In the genomic region with DNA sequence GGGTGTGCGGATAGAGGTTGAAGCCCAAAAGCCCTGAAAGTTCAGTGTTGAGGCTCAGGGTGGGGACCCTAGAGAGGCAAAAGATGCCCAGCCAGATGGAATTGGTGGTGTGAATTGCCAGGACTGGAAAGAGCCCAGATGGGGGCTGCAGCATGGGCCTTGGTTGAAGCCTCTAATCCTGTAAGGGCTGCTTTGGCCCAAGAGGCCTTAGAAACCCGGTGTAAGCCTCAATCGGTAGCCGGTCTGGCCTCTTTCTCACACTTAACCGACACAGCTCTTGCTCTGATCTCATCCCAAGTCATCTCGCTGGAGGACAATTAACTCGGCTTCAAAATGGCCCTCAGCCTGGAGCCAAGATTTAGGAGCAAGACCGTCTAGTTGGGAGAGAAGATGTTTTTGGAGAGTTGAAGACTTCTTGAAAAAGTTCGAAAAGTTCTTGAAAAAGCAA, we compare ENCODE assay signal across 1 cellular context.
TF ChIP-seq lines count a peak whose summit lies in the region.

No MANE protein-coding gene starts in this region.

TF ChIP-seq in GM12878, 131 proteins besides CTCF, POLR2A, EP300 and RAD21 (continued from another document):
- TF ChIP-seq, protein P1, sequence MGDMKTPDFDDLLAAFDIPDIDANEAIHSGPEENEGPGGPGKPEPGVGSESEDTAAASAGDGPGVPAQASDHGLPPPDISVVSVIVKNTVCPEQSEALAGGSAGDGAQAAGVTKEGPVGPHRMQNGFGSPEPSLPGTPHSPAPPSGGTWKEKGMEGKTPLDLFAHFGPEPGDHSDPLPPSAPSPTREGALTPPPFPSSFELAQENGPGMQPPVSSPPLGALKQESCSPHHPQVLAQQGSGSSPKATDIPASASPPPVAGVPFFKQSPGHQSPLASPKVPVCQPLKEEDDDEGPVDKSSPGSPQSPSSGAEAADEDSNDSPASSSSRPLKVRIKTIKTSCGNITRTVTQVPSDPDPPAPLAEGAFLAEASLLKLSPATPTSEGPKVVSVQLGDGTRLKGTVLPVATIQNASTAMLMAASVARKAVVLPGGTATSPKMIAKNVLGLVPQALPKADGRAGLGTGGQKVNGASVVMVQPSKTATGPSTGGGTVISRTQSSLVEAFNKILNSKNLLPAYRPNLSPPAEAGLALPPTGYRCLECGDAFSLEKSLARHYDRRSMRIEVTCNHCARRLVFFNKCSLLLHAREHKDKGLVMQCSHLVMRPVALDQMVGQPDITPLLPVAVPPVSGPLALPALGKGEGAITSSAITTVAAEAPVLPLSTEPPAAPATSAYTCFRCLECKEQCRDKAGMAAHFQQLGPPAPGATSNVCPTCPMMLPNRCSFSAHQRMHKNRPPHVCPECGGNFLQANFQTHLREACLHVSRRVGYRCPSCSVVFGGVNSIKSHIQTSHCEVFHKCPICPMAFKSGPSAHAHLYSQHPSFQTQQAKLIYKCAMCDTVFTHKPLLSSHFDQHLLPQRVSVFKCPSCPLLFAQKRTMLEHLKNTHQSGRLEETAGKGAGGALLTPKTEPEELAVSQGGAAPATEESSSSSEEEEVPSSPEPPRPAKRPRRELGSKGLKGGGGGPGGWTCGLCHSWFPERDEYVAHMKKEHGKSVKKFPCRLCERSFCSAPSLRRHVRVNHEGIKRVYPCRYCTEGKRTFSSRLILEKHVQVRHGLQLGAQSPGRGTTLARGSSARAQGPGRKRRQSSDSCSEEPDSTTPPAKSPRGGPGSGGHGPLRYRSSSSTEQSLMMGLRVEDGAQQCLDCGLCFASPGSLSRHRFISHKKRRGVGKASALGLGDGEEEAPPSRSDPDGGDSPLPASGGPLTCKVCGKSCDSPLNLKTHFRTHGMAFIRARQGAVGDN (IDR thresholded peaks at IDR 0.05): 0 out of 2 replicates have a peak, but pooled peaks have one; percentile 46
- TF ChIP-seq POU2F2 (IDR thresholded peaks at IDR 0.05; ENCODE audit: borderline replicate concordance, low read depth, low read length): peak; percentile 57; the same call in 1 of the 3 replicates
- peak; percentile 45; the same call in 1 of the 2 replicates for TF ChIP-seq SMARCA5 (IDR thresholded peaks at IDR 0.05)
- peak; percentile 66 for TF ChIP-seq LARP7 (IDR thresholded peaks at IDR 0.05)
- TF ChIP-seq DPF2 (IDR thresholded peaks at IDR 0.05): 0 out of 2 replicates have a peak, but pooled peaks have one; percentile 15
- peak; percentile 82 for TF ChIP-seq POLR2AphosphoS5 (IDR thresholded peaks at IDR 0.05; ENCODE audit: low read length)
- TF ChIP-seq TARDBP (IDR thresholded peaks at IDR 0.05; ENCODE audit: borderline replicate concordance): no peak
- TF ChIP-seq BMI1 (IDR thresholded peaks at IDR 0.05; ENCODE audit: borderline replicate concordance): no peak
- peak; percentile 46; the same call in 1 of the 2 replicates for TF ChIP-seq WRNIP1 (IDR thresholded peaks at IDR 0.05; ENCODE audit: borderline replicate concordance, low read depth, low read length)
